Comparison of ENCODE assay signal across 13 cellular contexts in genomic region chr7:128217972-128218652, GRCh38. TPM values are rescaled to one million over a fixed set of nuclear protein-coding genes. Genes with fewer than 3 reads are reported as not detected.
DNase-seq lines count a peak whose midpoint lies in the region; ATAC-seq and TF ChIP-seq lines count a peak whose summit lies in the region.
"Had no signal": no experiment of that assay in that cellular context is flagged by ENCODE, and none has a peak within 500 bp of the region (broad histone marks: within the 10 kb centered on the region; RNA-seq: fewer than 3 reads in every experiment).

No MANE protein-coding gene starts in this region.

- no peaks in the 10 kb centered on the region for H3K23me2 ChIP-seq in H9 (ENCODE audit: insufficient read length, low read depth, low read length, poor library complexity, severe bottlenecking)

- no peaks in the 10 kb centered on the region for H4K20me1 ChIP-seq in H9 (ENCODE audit: control insufficient read depth, insufficient read depth, insufficient read length)
- no peaks in the 10 kb centered on the region for H4K20me1 ChIP-seq in smooth muscle cell (ENCODE audit: low read depth)

- H2BK120ac ChIP-seq in H9 (ENCODE audit: low read depth, low read length, poor library complexity, severe bottlenecking): no peak overlapping the region

- H3K4me1 Mint-ChIP-seq in H9: peaks cover 20 to 29% of the 10 kb centered on the region in 2 experiments

- no peak overlapping the region for H2BK15ac ChIP-seq in H9 (ENCODE audit: low read depth, low read length)

- H3K79me1 ChIP-seq in H9 (ENCODE audit: insufficient read depth, low read depth, low read length, poor library complexity, severe bottlenecking): no peaks in the 10 kb centered on the region

- no peaks in the 10 kb centered on the region; a peak in 1 of 5 replicates for H3K9me3 Mint-ChIP-seq in H9
- H3K9me3 Mint-ChIP-seq: effector memory CD8-positive, alpha-beta T cell had no signal

- H3F3A ChIP-seq in smooth muscle cell (ENCODE audit: low read depth): no peaks in the 10 kb centered on the region

- H3K4me1 ChIP-seq in H9 (ENCODE audit: insufficient read depth, low read length) (no peaks in the 10 kb centered on the region), RWPE2 (ENCODE audit: insufficient read depth, poor library complexity, severe bottlenecking) (peaks cover 5% of the 10 kb centered on the region), smooth muscle cell (ENCODE audit: low read depth) (no peaks in the 10 kb centered on the region)

- H3K27me3 ChIP-seq in H9 (ENCODE audit: insufficient read depth, low read length): no peaks in the 10 kb centered on the region
- no peaks in the 10 kb centered on the region for H3K27me3 ChIP-seq in RWPE2 (ENCODE audit: insufficient read depth, poor library complexity, severe bottlenecking)
- H3K27me3 ChIP-seq in smooth muscle cell (ENCODE audit: low read depth): peaks cover 23% of the 10 kb centered on the region

- no peak overlapping the region for H3K4me2 ChIP-seq in H9 (ENCODE audit: insufficient read depth, insufficient read length, low read length)
- no peak overlapping the region for H3K4me2 ChIP-seq in smooth muscle cell

- H3T11ph ChIP-seq in H9 (ENCODE audit: low read length): no peak overlapping the region

- H3K4me3 ChIP-seq in RWPE2 (ENCODE audit: severe bottlenecking) (no peak overlapping the region), fibroblast of pulmonary artery (replicated peaks; ENCODE audit: low read depth, low read length) (no peak overlapping the region), smooth muscle cell (no peak overlapping the region)

- no peak overlapping the region for H4K91ac ChIP-seq in H9 (ENCODE audit: insufficient read length, low read depth, low read length)

- no peak overlapping the region for H3K18ac ChIP-seq in H9 (ENCODE audit: insufficient read length, low read depth, low read length)

- H3K9me3 ChIP-seq in H9 (ENCODE audit: control insufficient read depth, low read depth, low read length): no peaks in the 10 kb centered on the region
- H3K9me3 ChIP-seq in RWPE2 (ENCODE audit: severe bottlenecking): no peaks in the 10 kb centered on the region
- no peaks in the 10 kb centered on the region for H3K9me3 ChIP-seq in smooth muscle cell (replicated peaks; ENCODE audit: low read depth)

- WGBS in H9 (ENCODE audit: extremely low coverage, insufficient read length, low lambda C conversion rate): no CpG with 5 or more reads among the region's 9 CpGs
- WGBS in smooth muscle cell (ENCODE audit: low lambda C conversion rate): 78% methylated on average over 9 of the region's 9 CpGs

- H3K4me3 Mint-ChIP-seq in H9: no peak overlapping the region
- H3K4me3 Mint-ChIP-seq: effector memory CD8-positive, alpha-beta T cell had no signal

- peak; percentile 56 for TF ChIP-seq CTCF in H9 (conservative IDR thresholded peaks at IDR 0.05)
- TF ChIP-seq CTCF in RWPE2 (IDR thresholded peaks at IDR 0.05; ENCODE audit: poor library complexity, severe bottlenecking): no peak
- TF ChIP-seq CTCF in fibroblast of pulmonary artery (IDR thresholded peaks at IDR 0.05; ENCODE audit: low read length, missing control alignments): peak; percentile 21
- TF ChIP-seq CTCF in smooth muscle cell (IDR thresholded peaks at IDR 0.05; ENCODE audit: borderline replicate concordance, insufficient read depth, poor library complexity, severe bottlenecking): no peak

- H3K14ac ChIP-seq in H9 (ENCODE audit: insufficient read depth, low read length): no peak overlapping the region

- no peak overlapping the region for H3K27ac ChIP-seq in H9 (ENCODE audit: insufficient read length, low read depth, low read length)
- H3K27ac ChIP-seq in RWPE2 (ENCODE audit: poor library complexity, severe bottlenecking): peak overlapping the region; percentile 69
- H3K27ac ChIP-seq in smooth muscle cell (ENCODE audit: low read depth): no peak overlapping the region

- DNase-seq in ACHN (peak; percentile 23), H9 (no peak), RWPE2 (ENCODE audit: low spot score) (no peak), fibroblast of pulmonary artery (ENCODE audit: low read depth) (no peak), smooth muscle cell (lab: John Stamatoyannopoulos, UW; ENCODE audit: unreplicated experiment) (no peak), NCI-H2081 treated with DMSO at 0.1 percent for 48 hours (lab: John Stamatoyannopoulos, UW) (no peak)
- DNase-seq in activated CD4-positive, alpha-beta T cell treated with anti-CD3 and anti-CD28 coated beads, Interleukin-2, amount 50 U/mL, for 1 hour: no peak
- DNase-seq: COR-L47; effector memory CD8-positive, alpha-beta T cell; NCI-H2227 treated with DMSO at 0.1 percent for 48 hours; stimulated activated naive CD8-positive, alpha-beta T cell treated with anti-CD3 and anti-CD28 coated beads, Interleukin-15, Interleukin-2, amounts not matched to agents 100 U/mL and 50 U/mL, for 24 hours had no signal

- H4K8ac ChIP-seq in H9 (replicated peaks; ENCODE audit: insufficient read length, low read depth, low read length): no peak overlapping the region

- ATAC-seq in RWPE2 (ENCODE audit: low read depth): no peak
- no peak for ATAC-seq in GM21529 (IDR thresholded peaks at IDR 0.05; ENCODE audit: unreplicated experiment)
- ATAC-seq: effector memory CD8-positive, alpha-beta T cell; stimulated activated naive CD8-positive, alpha-beta T cell treated with anti-CD3 and anti-CD28 coated beads, Interleukin-15, Interleukin-2, amounts not matched to agents 100 U/mL and 50 U/mL, for 24 hours had no signal

- H3K9ac ChIP-seq in H9 (ENCODE audit: extremely low read depth, insufficient read length, low read length): no peak overlapping the region
- no peak overlapping the region for H3K9ac ChIP-seq in smooth muscle cell (ENCODE audit: low read depth)

- H3K36me3 ChIP-seq in RWPE2 (ENCODE audit: low read depth): no peaks in the 10 kb centered on the region
- H3K36me3 ChIP-seq in smooth muscle cell (ENCODE audit: low read depth): no peaks in the 10 kb centered on the region

- H3K4ac ChIP-seq in H9 (ENCODE audit: low read depth, low read length): no peak overlapping the region

- H2AFZ ChIP-seq in H9 (ENCODE audit: low read length): no peak overlapping the region
- H2AFZ ChIP-seq in smooth muscle cell (ENCODE audit: low read depth): no peak overlapping the region

- H3K27ac Mint-ChIP-seq in H9: no peak overlapping the region
- H3K27ac Mint-ChIP-seq: effector memory CD8-positive, alpha-beta T cell had no signal

- peaks cover 41% of the 10 kb centered on the region for H3K27me3 Mint-ChIP-seq in H9 (ENCODE audit: low read depth)

- no peaks in the 10 kb centered on the region for H3K79me2 ChIP-seq in H9 (ENCODE audit: insufficient read depth, low read length)
- H3K79me2 ChIP-seq in smooth muscle cell (ENCODE audit: low read depth): no peaks in the 10 kb centered on the region

- no peak overlapping the region for H4K5ac ChIP-seq in H9 (ENCODE audit: insufficient read length, low read depth, low read length)

- no peak overlapping the region for H2BK5ac ChIP-seq in H9 (ENCODE audit: insufficient read length, low read length)

- no peaks in the 10 kb centered on the region; a peak in 1 of 7 replicates for H3K36me3 Mint-ChIP-seq in H9 (ENCODE audit: insufficient read depth in 1 of 3, low read depth in 3 of 3)

- H2AK5ac ChIP-seq in H9 (ENCODE audit: insufficient read length, low read length): no peak overlapping the region

- no peak overlapping the region for H2BK12ac ChIP-seq in H9 (ENCODE audit: insufficient read length, low read depth, low read length)

- no peak overlapping the region for H2BK20ac ChIP-seq in H9 (ENCODE audit: low read depth, low read length, poor library complexity, severe bottlenecking)

- H3K56ac ChIP-seq in H9 (ENCODE audit: insufficient read length, low read depth, low read length): no peak overlapping the region

- in situ Hi-C loops in ACHN (cut with HindIII; ENCODE audit: low pct_ligation_motif_present, low pct_unique_long_range_greater_than_20kb, low sequenced_read_pairs): loop anchor here (25.0 kb wide), 1 partner anchor 506 kb away; no protein-coding TSS in a partner anchor

- H3K23ac ChIP-seq in H9 (ENCODE audit: insufficient read length, low read depth, low read length): no peak overlapping the region

RNA-seq across cellular contexts. Expression of gene LEP, which starts 23.0 kb away (rescaled TPM):
- not detected in 2 replicates for total RNA-seq in H9 (2021)
- not detected in 2 replicates for total RNA-seq in smooth muscle cell
- polyA plus RNA-seq in smooth muscle cell: not detected in 2 replicates
- total RNA-seq: activated CD8-positive, alpha-beta memory T cell treated with anti-CD3 and anti-CD28 coated beads for 36 hours had no signal

Comparison
In these comparisons a context has a peak if more than half of its experiments do, and no peak if none do; other contexts are left out.
1. CTCF ChIP-seq: peak in H9 (single experiment) and fibroblast of pulmonary artery (single experiment); none in RWPE2 (single experiment) and smooth muscle cell (single experiment).